ENCODE assay signal across 20 cellular contexts in genomic region chr21:25863031-25863430, GRCh38.
"Had no signal": no experiment of that assay in that cellular context is flagged by ENCODE, and none has a peak within 500 bp of the region (broad histone marks: within the 10 kb centered on the region; RNA-seq: fewer than 3 reads in every experiment).

No MANE protein-coding gene starts in this region.

- H3K27me3 ChIP-seq: MG63 had no signal

- H3K36me3 ChIP-seq: MG63 had no signal

- DNase-seq: MG63, NCI-H1048, NCI-H1092, NCI-H1105, NCI-H1417 treated with DMSO at 0.1 percent for 48 hours, NCI-H1436, NCI-H1436 treated with DMSO at 0.1 percent for 48 hours, NCI-H187 treated with DMSO at 0.1 percent for 48 hours, NCI-H1930, NCI-H2029, NCI-H2029 treated with DMSO at 0.1 percent for 48 hours, NCI-H2081 treated with DMSO at 0.1 percent for 48 hours, NCI-H2107, NCI-H2171, NCI-H2171 treated with DMSO at 0.1 percent for 48 hours, NCI-H2227 treated with DMSO at 0.1 percent for 48 hours, NCI-H226, NCI-H510A, NCI-H510A treated with DMSO at 0.1 percent for 48 hours had no signal

- H3K9ac ChIP-seq: KMS-11 had no signal

- H3K4me2 ChIP-seq: KMS-11 had no signal

- H3K9me3 ChIP-seq: MG63 had no signal

- H3K27ac ChIP-seq: KMS-11 had no signal

- H3K4me3 ChIP-seq: MG63 had no signal
